In genomic region chr3:117036259-117036799, GRCh38 we compare ENCODE assay signal across 9 cellular contexts.
A peak's percentile ranks its signal among the peaks of the same experiment; 100 is the strongest.
DNase-seq lines count a peak whose midpoint lies in the region; ATAC-seq and TF ChIP-seq lines count a peak whose summit lies in the region.
"Had no signal": no experiment of that assay in that cellular context is flagged by ENCODE, and none has a peak within 500 bp of the region (broad histone marks: within the 10 kb centered on the region; RNA-seq: fewer than 3 reads in every experiment).

No MANE protein-coding gene starts in this region.

- H3K4me2 ChIP-seq in IMR-90 (ENCODE audit: low read depth, low read length): peak overlapping the region; percentile 50

- H3K27ac Mint-ChIP-seq in neural crest cell (ENCODE audit: unreplicated experiment): peak overlapping the region; percentile 87

- H2BK120ac ChIP-seq in IMR-90 (ENCODE audit: low read depth, low read length): no peak overlapping the region

- H3K27me3 Mint-ChIP-seq in neural crest cell (ENCODE audit: low read depth): no peaks in the 10 kb centered on the region

- no peaks in the 10 kb centered on the region for H3K9me1 ChIP-seq in IMR-90 (ENCODE audit: insufficient read depth, low read length)

- no peak overlapping the region for H3K9ac ChIP-seq in IMR-90 (ENCODE audit: low read depth, low read length)

- no peak overlapping the region for H3K4ac ChIP-seq in IMR-90 (ENCODE audit: low read depth, low read length)

- no peaks in the 10 kb centered on the region for H3K9me3 ChIP-seq in IMR-90 (ENCODE audit: control insufficient read depth, insufficient read depth, low read length)
- peaks cover 3% of the 10 kb centered on the region for H3K9me3 ChIP-seq in ectodermal cell (ENCODE audit: control insufficient read depth, low read length)
- H3K9me3 ChIP-seq in SJCRH30 (replicated peaks): no peaks in the 10 kb centered on the region

- peaks cover 26% of the 10 kb centered on the region for H3K4me1 Mint-ChIP-seq in neural crest cell

- H3K23ac ChIP-seq in IMR-90 (ENCODE audit: low read depth, low read length): no peak overlapping the region

- BruUV-seq in IMR-90 (replicated peaks; lab: Mats Ljungman, UMichigan): no TSS peak

- H3K27ac ChIP-seq in IMR-90 (ENCODE audit: insufficient read depth, low read length) (peak overlapping the region; percentile 4; the same call in 1 of the 2 replicates), ectodermal cell (ENCODE audit: insufficient read depth, low read depth, low read length, poor library complexity, severe bottlenecking) (peak overlapping the region; percentile 61), SJCRH30 (no peak overlapping the region)

- no peak overlapping the region for H3K4me3 ChIP-seq in IMR-90 (ENCODE audit: insufficient read depth, low read depth, low read length)
- H3K4me3 ChIP-seq in ectodermal cell (ENCODE audit: insufficient read depth, low read depth, low read length): no peak overlapping the region
- H3K4me3 ChIP-seq in SJCRH30: no peak overlapping the region

- H4K5ac ChIP-seq in IMR-90 (ENCODE audit: low read depth, low read length): no peak overlapping the region

- no peak overlapping the region for H2AFZ ChIP-seq in IMR-90 (replicated peaks; ENCODE audit: low read length, poor library complexity)

- in situ Hi-C loops in IMR-90 (cut with MboI; ENCODE audit: low sequenced_read_pairs): loop anchor here (25.0 kb wide), 1 partner anchor 501 kb away; no protein-coding TSS in a partner anchor

- CTCF ChIA-PET in IMR-90 (lab: Yijun Ruan, JAX): interaction anchor here (0.6 kb wide), 1 partner anchor 677 kb away, joined by 4 read pairs; no protein-coding TSS in a partner anchor

- no peaks in the 10 kb centered on the region for H4K20me1 ChIP-seq in IMR-90 (ENCODE audit: insufficient read depth, low read length)

- no peak overlapping the region for H2AK9ac ChIP-seq in IMR-90 (replicated peaks; ENCODE audit: low read depth, low read length, poor library complexity)

- intact Hi-C loops in IMR-90 (cut with micrococcal nuclease): no loop called here

- H3K27me3 ChIP-seq in IMR-90 (ENCODE audit: control insufficient read depth, insufficient read depth, low read length) (no peaks in the 10 kb centered on the region), ectodermal cell (ENCODE audit: control insufficient read depth, insufficient read depth, low read length, poor library complexity, severe bottlenecking) (no peaks in the 10 kb centered on the region), SJCRH30 (no peaks in the 10 kb centered on the region)

- POLR2A ChIA-PET in IMR-90 (lab: Charles Lee; ENCODE audit: unreplicated experiment): no interaction called here

- TF ChIP-seq CTCF in IMR-90 (conservative IDR thresholded peaks at IDR 0.05; ENCODE audit: low read depth, low read length): no peak
- no peak for TF ChIP-seq CTCF in neural crest cell (conservative IDR thresholded peaks at IDR 0.05)

- no peak overlapping the region for H2BK20ac ChIP-seq in IMR-90 (ENCODE audit: low read depth, low read length)

- peaks cover 2% of the 10 kb centered on the region for H3K9me3 Mint-ChIP-seq in neural crest cell

- H3K4me1 ChIP-seq in IMR-90 (ENCODE audit: control insufficient read depth, insufficient read depth, low read length): peaks cover 7% of the 10 kb centered on the region
- peaks cover 25% of the 10 kb centered on the region for H3K4me1 ChIP-seq in ectodermal cell (ENCODE audit: control insufficient read depth, insufficient read depth, low read length)
- H3K4me1 ChIP-seq in SJCRH30: no peaks in the 10 kb centered on the region

- H4K91ac ChIP-seq in IMR-90 (ENCODE audit: insufficient read depth, low read depth, low read length): no peak overlapping the region

- no peak overlapping the region for H2AK5ac ChIP-seq in IMR-90 (ENCODE audit: low read depth, low read length)

- no peak overlapping the region for H3K18ac ChIP-seq in IMR-90 (ENCODE audit: low read depth, low read length)

- H3K14ac ChIP-seq in IMR-90 (replicated peaks; ENCODE audit: low read depth, low read length): no peak overlapping the region

- dilution Hi-C loops in IMR-90 (cut with HindIII; ENCODE audit: low sequenced_read_pairs, unreplicated experiment): no loop called here

- TF ChIP-seq RAD21 in IMR-90 (IDR thresholded peaks at IDR 0.05; ENCODE audit: low read length): no peak

- no peak overlapping the region for H3K56ac ChIP-seq in IMR-90 (ENCODE audit: extremely low read depth, insufficient read depth, low read length)

- no peaks in the 10 kb centered on the region for H3K79me1 ChIP-seq in IMR-90 (ENCODE audit: low read depth in 1 of 2, low read length in 2 of 2)

- peak; percentile 94 for DNase-seq in CD1c-positive myeloid dendritic cell (ENCODE audit: extremely low spot score)
- DNase-seq in IMR-90: peak; percentile 81
- DNase-seq in neural crest cell (ENCODE audit: low read depth, low spot score): peak; percentile 42
- no peak for DNase-seq in dermis blood vessel endothelial cell
- no peak for DNase-seq in SJCRH30
- no peak for DNase-seq in activated naive CD4-positive, alpha-beta T cell treated with Interleukin-2 at 50 U/mL for 16 hours
- DNase-seq: NCI-H2107 had no signal

- H3K36me3 ChIP-seq in IMR-90 (ENCODE audit: control insufficient read depth, insufficient read depth, low read length) (no peaks in the 10 kb centered on the region), ectodermal cell (ENCODE audit: control insufficient read depth, insufficient read depth, low read length) (no peaks in the 10 kb centered on the region), SJCRH30 (no peaks in the 10 kb centered on the region)

- H3K4me3 Mint-ChIP-seq in neural crest cell: peak overlapping the region; percentile 56

- no peak overlapping the region for H4K8ac ChIP-seq in IMR-90 (ENCODE audit: low read depth in 2 of 2, low read length in 2 of 2)

- H2BK15ac ChIP-seq in IMR-90 (ENCODE audit: low read depth, low read length): no peak overlapping the region

- TF ChIP-seq POLR2A in IMR-90 (IDR thresholded peaks at IDR 0.05; ENCODE audit: low read depth, low read length): no peak

- H2BK5ac ChIP-seq in IMR-90 (ENCODE audit: low read depth, low read length, poor library complexity, severe bottlenecking): no peak overlapping the region

- 0% methylated on average over 1 of the region's 4 CpGs; no CpG with 5 or more reads in 1 of the 2 experiments for WGBS in IMR-90 (ENCODE audit: extremely low coverage in 2 of 2, insufficient read length in 1 of 2), 2 experiments
- WGBS in ectodermal cell, 2 experiments: 87% methylated on average over 4 of the region's 4 CpGs

- peaks cover 5% of the 10 kb centered on the region for H3K36me3 Mint-ChIP-seq in neural crest cell (ENCODE audit: low read depth)

- ATAC-seq in IMR-90 (ENCODE audit: low read depth): peak; percentile 86
- no peak for ATAC-seq in GM18498 (IDR thresholded peaks at IDR 0.05; ENCODE audit: unreplicated experiment)

TF ChIP-seq in IMR-90, 13 proteins besides CTCF, POLR2A, EP300 and RAD21:
- TF ChIP-seq MXI1 (IDR thresholded peaks at IDR 0.05; ENCODE audit: borderline replicate concordance, low read depth, low read length): no peak
- peak; percentile 28; the same call in 1 of the 2 replicates for TF ChIP-seq CEBPB (IDR thresholded peaks at IDR 0.05; ENCODE audit: low read depth, low read length)
- no peak; the same call in 1 of the 2 replicates for TF ChIP-seq FOS (IDR thresholded peaks at IDR 0.05; ENCODE audit: low read depth, low read length)

Comparison
In these comparisons a context has a peak if more than half of its experiments do, and no peak if none do; other contexts are left out.
1. DNase-seq: peak in CD1c-positive myeloid dendritic cell (single experiment), IMR-90 (single experiment) and neural crest cell (single experiment); none in dermis blood vessel endothelial cell (single experiment), SJCRH30 (0 of 2) and activated naive CD4-positive, alpha-beta T cell treated with Interleukin-2 at 50 U/mL for 16 hours (single experiment).